ENCODE assay signal across 1 cellular context in genomic region chr3:106281231-106281630, GRCh38.
TF ChIP-seq lines count a peak whose summit lies in the region.

No MANE protein-coding gene starts in this region.

TF ChIP-seq in IMR-90, 13 proteins besides CTCF, POLR2A, EP300 and RAD21 (continued from another document):
- no peak for TF ChIP-seq RFX5 (IDR thresholded peaks at IDR 0.05; ENCODE audit: low read depth, low read length)
